In genomic region chr19:36573020-36573947, GRCh38 we compare ENCODE assay signal across 8 cellular contexts. TPM values are rescaled to one million over a fixed set of nuclear protein-coding genes. Genes with fewer than 3 reads are reported as not detected.
A peak's percentile ranks its signal among the peaks of the same experiment; 100 is the strongest.
DNase-seq lines count a peak whose midpoint lies in the region; ATAC-seq, FAIRE-seq and TF ChIP-seq lines count a peak whose summit lies in the region.

Gene ZNF529 (minus strand): TSS chr19:36573292. CDS start chr19:36572346, 946 bp downstream.

- H3K27me3 ChIP-seq in breast epithelium (no peaks in the 10 kb centered on the region), small intestine (ENCODE audit: control insufficient read depth in 2 of 2, insufficient read depth in 2 of 2, low read length in 2 of 2) (no peaks in the 10 kb centered on the region)

- H3K9me3 ChIP-seq in breast epithelium, result peaks cover 17 to 38% of the 10 kb centered on the region in 2 donors
- no peaks in the 10 kb centered on the region for H3K9me3 ChIP-seq in small intestine (ENCODE audit: control insufficient read depth, low read depth)

- H3K27ac ChIP-seq in VCaP (peak within 1 kb of the TSS; percentile 92), breast epithelium (peak within 1 kb of the TSS; percentile 89 to 94), small intestine (ENCODE audit: low read depth in 1 of 2, low read length in 1 of 2) (peak within 1 kb of the TSS; percentile 76 to 93)

- no peaks in the 10 kb centered on the region for H3K4me1 ChIP-seq in breast epithelium
- peaks cover 0 to 3% of the 10 kb centered on the region in 2 donors for H3K4me1 ChIP-seq in small intestine (ENCODE audit: control insufficient read depth in 2 of 2, insufficient read depth in 1 of 2, low read depth in 1 of 2, low read length in 1 of 2)

- peak within 1 kb of the TSS; percentile 86 to 96 (median 94) for H3K4me3 ChIP-seq in breast epithelium
- H3K4me3 ChIP-seq in small intestine (ENCODE audit: low read depth in 1 of 2, low read length in 2 of 2), result peak within 1 kb of the TSS; percentile 69 to 91

- TF ChIP-seq CTCF in VCaP (conservative IDR thresholded peaks at IDR 0.05) (no peak), breast epithelium (IDR thresholded peaks at IDR 0.05) (no peak)

- intact Hi-C loops in breast epithelium (cut with DNase I; ENCODE audit: low total_unique reads), result no loop called here

- ATAC-seq in GM18868 (IDR thresholded peaks at IDR 0.05; ENCODE audit: unreplicated experiment) (peak; percentile 89), HG03108 (IDR thresholded peaks at IDR 0.05; ENCODE audit: unreplicated experiment) (peak; percentile 96)

- FAIRE-seq in small intestine (lab: Jason Lieb, UNC), result no peak

- H3K36me3 ChIP-seq in breast epithelium (peaks cover 6% of the 10 kb centered on the region), small intestine (ENCODE audit: control insufficient read depth in 2 of 2, insufficient read depth in 2 of 2, low read length in 2 of 2) (peaks cover 10 to 14% of the 10 kb centered on the region in 2 donors)

- in situ Hi-C loops in ACHN (cut with HindIII; ENCODE audit: low pct_ligation_motif_present, low pct_unique_long_range_greater_than_20kb, low sequenced_read_pairs), result no loop called here

- DNase-seq in ACHN (peak; percentile 91), NCI-H2196 (lab: John Stamatoyannopoulos, UW; ENCODE audit: unreplicated experiment) (peak; percentile 85), breast epithelium (ENCODE audit: low spot score in 2 of 2) (peak; percentile 87 to 89), iPS-NIHi11 (ENCODE audit: low spot score) (peak; percentile 94), small intestine (peak; percentile 96)

- WGBS in small intestine, 3 donors, result 1% methylated on average over 69 of the region's 69 CpGs

- TF ChIP-seq POLR2A in breast epithelium (IDR thresholded peaks at IDR 0.05), result peak; percentile 54

RNA-seq across cellular contexts. Expression of gene ZNF529, which starts in this region (rescaled TPM):
- 10 to 100 TPM in 2 of 3 donors, 1 to 10 TPM in 1; 8.2 to 20.3 (median 14.7) TPM for total RNA-seq in breast epithelium
- polyA plus RNA-seq in small intestine, result 1 to 10 TPM in 2 of 3 donors, under 1 TPM in 1; 0.81 to 2.2 (median 1.1) TPM

Comparison
In these comparisons a context has a peak if more than half of its experiments do, and no peak if none do; other contexts are left out.
1. Peak in every context shown above with its lines: DNase-seq, ATAC-seq, H3K4me3 ChIP-seq and H3K27ac ChIP-seq.